23 cellular contexts compared by ENCODE assay signal in genomic region chr11:43758942-43759341, GRCh38.
DNase-seq lines count a peak whose midpoint lies in the region; FAIRE-seq and TF ChIP-seq lines count a peak whose summit lies in the region.
"Had no signal": no experiment of that assay in that cellular context is flagged by ENCODE, and none has a peak within 500 bp of the region (broad histone marks: within the 10 kb centered on the region; RNA-seq: fewer than 3 reads in every experiment).

No MANE protein-coding gene starts in this region.

- H2BK120ac ChIP-seq in neuronal stem cell (ENCODE audit: low read depth, low read length), result no peak overlapping the region

- peak overlapping the region; percentile 30 for H3K27ac Mint-ChIP-seq in endothelial cell (ENCODE audit: unreplicated experiment)
- H3K27ac Mint-ChIP-seq: HFFc6 had no signal

- H3K36me3 Mint-ChIP-seq in endothelial cell (ENCODE audit: low read depth, unreplicated experiment), result peaks cover 23% of the 10 kb centered on the region

- TF ChIP-seq POLR2A in H54 (IDR thresholded peaks at IDR 0.05; ENCODE audit: low read depth, low read length) (no peak), NB4 (IDR thresholded peaks at IDR 0.05; ENCODE audit: extremely low read depth, insufficient read length) (no peak), breast epithelium (IDR thresholded peaks at IDR 0.05) (no peak)

- WGBS in neuronal stem cell (ENCODE audit: extremely low coverage in 2 of 2, insufficient read length in 2 of 2, insufficient replicate concordance in 1 of 2), 2 donors, result no CpG with 5 or more reads among the region's 4 CpGs

- H3K9ac ChIP-seq in neuronal stem cell (ENCODE audit: low read depth, low read length, poor library complexity), result no peak overlapping the region
- H3K9ac ChIP-seq: SK-N-SH had no signal

- TF ChIP-seq CTCF in NB4 (IDR thresholded peaks at IDR 0.05; ENCODE audit: low read depth, low read length) (no peak), endothelial cell (IDR thresholded peaks at IDR 0.05; ENCODE audit: unreplicated experiment) (no peak), breast epithelium (IDR thresholded peaks at IDR 0.05) (no peak)

- H3K4me1 ChIP-seq in neuronal stem cell (ENCODE audit: control insufficient read depth in 2 of 2, insufficient read depth in 1 of 2, low read depth in 1 of 2, low read length in 2 of 2) (no peaks in the 10 kb centered on the region), breast epithelium (no peaks in the 10 kb centered on the region)
- H3K4me1 ChIP-seq: Peyer's patch had no signal

- no peak overlapping the region for H2BK12ac ChIP-seq in neuronal stem cell (ENCODE audit: low read length)

- no peaks in the 10 kb centered on the region for H3K9me3 Mint-ChIP-seq in endothelial cell (ENCODE audit: unreplicated experiment)
- H3K9me3 Mint-ChIP-seq: HFFc6 had no signal

- H3K4ac ChIP-seq in neuronal stem cell (ENCODE audit: low read length), result no peak overlapping the region

- intact Hi-C loops in breast epithelium (cut with DNase I; ENCODE audit: low total_unique reads), result no loop called here

- H2AFZ ChIP-seq in neuronal stem cell (ENCODE audit: low read length), result no peak overlapping the region

- no peak overlapping the region for H3K4me2 ChIP-seq in neuronal stem cell (ENCODE audit: insufficient read depth, low read length, poor library complexity, severe bottlenecking)
- H3K4me2 ChIP-seq: SK-N-SH had no signal

- no peak overlapping the region for H2BK5ac ChIP-seq in neuronal stem cell (ENCODE audit: low read length)

- H3K79me1 ChIP-seq in neuronal stem cell (ENCODE audit: low read depth, low read length), result peaks cover 2% of the 10 kb centered on the region

- H3K27me3 ChIP-seq in neuronal stem cell (ENCODE audit: control insufficient read depth in 3 of 3, insufficient read depth in 3 of 3, low read depth in 1 of 3, low read length in 3 of 3), result no peaks in the 10 kb centered on the region
- H3K27me3 ChIP-seq in breast epithelium, result no peaks in the 10 kb centered on the region
- H3K27me3 ChIP-seq: Peyer's patch had no signal

- H3K4me3 ChIP-seq in NB4 (ENCODE audit: low read depth, low read length) (no peak overlapping the region), neuronal stem cell (ENCODE audit: low read length in 2 of 2) (no peak overlapping the region), breast epithelium (no peak overlapping the region)
- H3K4me3 ChIP-seq: Peyer's patch had no signal

- H3K9me3 ChIP-seq in neuronal stem cell (replicated peaks in 1 of 2; ENCODE audit: control insufficient read depth in 2 of 2, insufficient read depth in 1 of 2, low read depth in 1 of 2, low read length in 2 of 2) (no peaks in the 10 kb centered on the region), breast epithelium (no peaks in the 10 kb centered on the region)
- H3K9me3 ChIP-seq: Peyer's patch, SK-N-SH had no signal

- H2AK5ac ChIP-seq in neuronal stem cell (ENCODE audit: low read depth, low read length), result no peak overlapping the region

- no peak overlapping the region for H4K8ac ChIP-seq in neuronal stem cell (ENCODE audit: low read depth, low read length)

- H3K27ac ChIP-seq in neuronal stem cell (replicated peaks; ENCODE audit: low read length) (no peak overlapping the region), breast epithelium (no peak overlapping the region)
- H3K27ac ChIP-seq: C4-2B, HL-60, Peyer's patch had no signal

- H4K91ac ChIP-seq in neuronal stem cell (ENCODE audit: low read depth, low read length, poor library complexity), result no peak overlapping the region

- H3K4me1 Mint-ChIP-seq in endothelial cell (ENCODE audit: unreplicated experiment), result peaks cover 15% of the 10 kb centered on the region

- DNase-seq in H54 (ENCODE audit: insufficient read length, low spot score) (no peak), NB4 (ENCODE audit: low read depth) (peak; percentile 35), SKM-1 treated with dmso at 0.1 percent for 144 hours (lab: John Stamatoyannopoulos, UW; ENCODE audit: unreplicated experiment) (peak; percentile 43), endothelial cell (ENCODE audit: low spot score) (no peak), medulla oblongata (ENCODE audit: extremely low spot score) (no peak), neuronal stem cell (ENCODE audit: low spot score) (no peak), hypothalamus (lab: John Stamatoyannopoulos, UW) (no peak), breast epithelium (ENCODE audit: low spot score in 2 of 2) (no peak)
- DNase-seq: ACHN, DMS79 treated with DMSO at 0.1 percent for 48 hours, H7, HFFc6, IMR-90, MM.1S, NCI-H1417 treated with DMSO at 0.1 percent for 48 hours, NCI-H187 treated with DMSO at 0.1 percent for 48 hours, NCI-H2227 treated with DMSO at 0.1 percent for 48 hours, NCI-H510A treated with DMSO at 0.1 percent for 48 hours, NCI-H82, Peyer's patch, SK-N-SH had no signal

- H3K18ac ChIP-seq in neuronal stem cell (ENCODE audit: low read length), result no peak overlapping the region

- no peaks in the 10 kb centered on the region for H3K27me3 Mint-ChIP-seq in endothelial cell (ENCODE audit: unreplicated experiment)

- H3K14ac ChIP-seq in neuronal stem cell (ENCODE audit: low read length), result no peak overlapping the region

- no peak overlapping the region for H2BK15ac ChIP-seq in neuronal stem cell (ENCODE audit: low read length)

- no peak overlapping the region for H3K23ac ChIP-seq in neuronal stem cell (ENCODE audit: low read depth, low read length, poor library complexity)

- FAIRE-seq in H54 (lab: Jason Lieb, UNC), result peak; percentile 62

- H3K36me3 ChIP-seq in neuronal stem cell (replicated peaks in 1 of 2; ENCODE audit: control insufficient read depth in 2 of 2, insufficient read depth in 2 of 2, low read length in 2 of 2), result peaks cover 2 to 52% of the 10 kb centered on the region in 2 donors
- H3K36me3 ChIP-seq in breast epithelium, result no peaks in the 10 kb centered on the region

- H3K4me3 Mint-ChIP-seq in endothelial cell (ENCODE audit: unreplicated experiment), result no peak overlapping the region
- H3K4me3 Mint-ChIP-seq: HFFc6 had no signal

Comparison
In these comparisons a context has a peak if more than half of its experiments do, and no peak if none do; other contexts are left out.
1. DNase-seq: peak in NB4 (single experiment) and SKM-1 treated with dmso at 0.1 percent for 144 hours (single experiment); none in H54 (single experiment), endothelial cell (single experiment), medulla oblongata (single experiment), neuronal stem cell (single experiment), hypothalamus (0 of 51) and breast epithelium (0 of 2).